Comparison of ENCODE assay signal across 13 cellular contexts in genomic region chrX:85922821-85923220, GRCh38.
DNase-seq lines count a peak whose midpoint lies in the region; ATAC-seq and TF ChIP-seq lines count a peak whose summit lies in the region.
"Had no signal": no experiment of that assay in that cellular context is flagged by ENCODE, and none has a peak within 500 bp of the region (broad histone marks: within the 10 kb centered on the region; RNA-seq: fewer than 3 reads in every experiment).

No MANE protein-coding gene starts in this region.

- DNase-seq in Ammon's horn (ENCODE audit: low spot score) (peak; percentile 26), IMR-90 (peak; percentile 91), brain pericyte (ENCODE audit: low read depth, low spot score) (peak; percentile 0), lower lobe of right lung (no peak), immature natural killer cell (no peak), head of caudate nucleus (no peak), sciatic nerve (ENCODE audit: low spot score) (no peak)
- DNase-seq: activated CD4-positive, alpha-beta T cell treated with anti-CD3 and anti-CD28 coated beads for 4 hours; erythroblast; stimulated activated CD4-positive, alpha-beta T cell treated with anti-CD3 and anti-CD28 coated beads, Interleukin-4, amount 100 ng/mL, for 24 hours had no signal

- H2BK5ac ChIP-seq in IMR-90 (ENCODE audit: low read depth, low read length, poor library complexity, severe bottlenecking), result no peak overlapping the region

- no CpG with 5 or more reads among the region's 3 CpGs for WGBS in IMR-90 (ENCODE audit: extremely low coverage in 2 of 2, insufficient read length in 1 of 2), 2 experiments

- H3K27me3 Mint-ChIP-seq in immature natural killer cell (ENCODE audit: low read depth in 3 of 3), result peaks cover 0 to 2% (median 0%) of the 10 kb centered on the region in 3 donors
- H3K27me3 Mint-ChIP-seq: central memory CD8-positive, alpha-beta T cell; stimulated activated naive CD8-positive, alpha-beta T cell treated with anti-CD3 and anti-CD28 coated beads, Interleukin-15, Interleukin-2, amounts not matched to agents 100 ng/mL and 50 ng/mL, for 24 hours had no signal

- H3K4me2 ChIP-seq in IMR-90 (ENCODE audit: low read depth, low read length), result no peak overlapping the region

- peaks cover 0 to 5% (median 0%) of the 10 kb centered on the region in 3 donors for H3K36me3 Mint-ChIP-seq in immature natural killer cell

- H3K4me1 ChIP-seq in IMR-90 (ENCODE audit: control insufficient read depth, insufficient read depth, low read length), result no peaks in the 10 kb centered on the region
- H3K4me1 ChIP-seq in lower lobe of right lung, result no peaks in the 10 kb centered on the region

- H4K5ac ChIP-seq in IMR-90 (ENCODE audit: low read depth, low read length), result no peak overlapping the region

- H3K23ac ChIP-seq in IMR-90 (ENCODE audit: low read depth, low read length), result no peak overlapping the region

- H3K9me1 ChIP-seq in IMR-90 (ENCODE audit: insufficient read depth, low read length), result no peaks in the 10 kb centered on the region

- H3K27ac ChIP-seq in IMR-90 (ENCODE audit: insufficient read depth, low read length) (no peak overlapping the region), lower lobe of right lung (no peak overlapping the region)

- H3K27ac Mint-ChIP-seq in immature natural killer cell, result no peak overlapping the region
- H3K27ac Mint-ChIP-seq: stimulated activated naive CD8-positive, alpha-beta T cell treated with anti-CD3 and anti-CD28 coated beads, Interleukin-15, Interleukin-2, amounts not matched to agents 100 ng/mL and 50 ng/mL, for 24 hours had no signal

- H3K9ac ChIP-seq in IMR-90 (ENCODE audit: low read depth, low read length), result no peak overlapping the region

- no peak overlapping the region for H4K91ac ChIP-seq in IMR-90 (ENCODE audit: insufficient read depth, low read depth, low read length)

- H2BK120ac ChIP-seq in IMR-90 (ENCODE audit: low read depth, low read length), result no peak overlapping the region

- intact Hi-C loops in IMR-90 (cut with micrococcal nuclease), result no loop called here
- intact Hi-C loops in lower lobe of right lung (cut with DNase I), result no loop called here
- intact Hi-C loops in head of caudate nucleus (cut with DNase I), result no loop called here
- intact Hi-C loops in sciatic nerve (cut with DNase I), result no loop called here

- H3K14ac ChIP-seq in IMR-90 (replicated peaks; ENCODE audit: low read depth, low read length), result no peak overlapping the region

- dilution Hi-C loops in IMR-90 (cut with HindIII; ENCODE audit: low sequenced_read_pairs, unreplicated experiment), result no loop called here

- H3K56ac ChIP-seq in IMR-90 (ENCODE audit: extremely low read depth, insufficient read depth, low read length), result no peak overlapping the region

- no peak overlapping the region for H3K4me3 ChIP-seq in IMR-90 (ENCODE audit: insufficient read depth, low read depth, low read length)
- no peak overlapping the region for H3K4me3 ChIP-seq in lower lobe of right lung

- H4K20me1 ChIP-seq in IMR-90 (ENCODE audit: insufficient read depth, low read length), result no peaks in the 10 kb centered on the region

- H3K27me3 ChIP-seq in IMR-90 (ENCODE audit: control insufficient read depth, insufficient read depth, low read length) (no peaks in the 10 kb centered on the region), lower lobe of right lung (ENCODE audit: low read depth) (no peaks in the 10 kb centered on the region)

- no peak for TF ChIP-seq RAD21 in IMR-90 (IDR thresholded peaks at IDR 0.05; ENCODE audit: low read length)

- no peak overlapping the region for H2AFZ ChIP-seq in IMR-90 (replicated peaks; ENCODE audit: low read length, poor library complexity)

- CTCF ChIA-PET in IMR-90 (lab: Yijun Ruan, JAX), result no interaction called here

- in situ Hi-C loops in IMR-90 (cut with MboI; ENCODE audit: low sequenced_read_pairs), result no loop called here

- H3K4ac ChIP-seq in IMR-90 (ENCODE audit: low read depth, low read length), result no peak overlapping the region

- H3K36me3 ChIP-seq in IMR-90 (ENCODE audit: control insufficient read depth, insufficient read depth, low read length) (no peaks in the 10 kb centered on the region), lower lobe of right lung (no peaks in the 10 kb centered on the region)

- H3K4me1 Mint-ChIP-seq in immature natural killer cell, result peaks cover 11 to 13% of the 10 kb centered on the region in 2 donors

- no peak overlapping the region for H3K18ac ChIP-seq in IMR-90 (ENCODE audit: low read depth, low read length)

- BruUV-seq in IMR-90 (replicated peaks; lab: Mats Ljungman, UMichigan), result no TSS peak

- no peak overlapping the region for H4K8ac ChIP-seq in IMR-90 (ENCODE audit: low read depth in 2 of 2, low read length in 2 of 2)

- no peak overlapping the region for H3K4me3 Mint-ChIP-seq in immature natural killer cell
- H3K4me3 Mint-ChIP-seq: central memory CD8-positive, alpha-beta T cell; stimulated activated naive CD8-positive, alpha-beta T cell treated with anti-CD3 and anti-CD28 coated beads, Interleukin-15, Interleukin-2, amounts not matched to agents 100 ng/mL and 50 ng/mL, for 24 hours had no signal

- H3K9me3 ChIP-seq in IMR-90 (ENCODE audit: control insufficient read depth, insufficient read depth, low read length), result no peaks in the 10 kb centered on the region
- H3K9me3 ChIP-seq in lower lobe of right lung, result no peaks in the 10 kb centered on the region

- POLR2A ChIA-PET in IMR-90 (lab: Charles Lee; ENCODE audit: unreplicated experiment), result no interaction called here

- no peak for TF ChIP-seq POLR2A in IMR-90 (IDR thresholded peaks at IDR 0.05; ENCODE audit: low read depth, low read length)

- H2BK20ac ChIP-seq in IMR-90 (ENCODE audit: low read depth, low read length), result no peak overlapping the region

- no peak overlapping the region for H2BK15ac ChIP-seq in IMR-90 (ENCODE audit: low read depth, low read length)

- peak; percentile 84 for ATAC-seq in IMR-90 (ENCODE audit: low read depth)
- ATAC-seq in lower lobe of right lung, result peak; percentile 50 to 58
- no peak for ATAC-seq in GM21515 (IDR thresholded peaks at IDR 0.05; ENCODE audit: unreplicated experiment)
- ATAC-seq in sciatic nerve, result no peak

- H3K9me3 Mint-ChIP-seq in immature natural killer cell, result no peaks in the 10 kb centered on the region
- H3K9me3 Mint-ChIP-seq: central memory CD8-positive, alpha-beta T cell; stimulated activated naive CD8-positive, alpha-beta T cell treated with anti-CD3 and anti-CD28 coated beads, Interleukin-15, Interleukin-2, amounts not matched to agents 100 ng/mL and 50 ng/mL, for 24 hours had no signal

- TF ChIP-seq CTCF in IMR-90 (conservative IDR thresholded peaks at IDR 0.05; ENCODE audit: low read depth, low read length) (no peak), lower lobe of right lung (IDR thresholded peaks at IDR 0.05) (no peak)

- no peak overlapping the region for H2AK5ac ChIP-seq in IMR-90 (ENCODE audit: low read depth, low read length)

- peaks cover 0 to 3% of the 10 kb centered on the region in 2 experiments; a peak in 2 of 4 replicates for H3K79me1 ChIP-seq in IMR-90 (ENCODE audit: low read depth in 1 of 2, low read length in 2 of 2)

- H2AK9ac ChIP-seq in IMR-90 (replicated peaks; ENCODE audit: low read depth, low read length, poor library complexity), result no peak overlapping the region

TF ChIP-seq in IMR-90, 13 proteins besides CTCF, POLR2A, EP300 and RAD21:
- TF ChIP-seq BHLHE40 (IDR thresholded peaks at IDR 0.05; ENCODE audit: low read depth, low read length), result peak; percentile 81
- no peak for TF ChIP-seq MAZ (IDR thresholded peaks at IDR 0.05; ENCODE audit: borderline replicate concordance, low read depth, low read length)
- peak; percentile 91 for TF ChIP-seq CEBPB (IDR thresholded peaks at IDR 0.05; ENCODE audit: low read depth, low read length)
- TF ChIP-seq NFE2L2 (IDR thresholded peaks at IDR 0.05; ENCODE audit: low read depth, low read length), result 0 out of 2 replicates have a peak, but pooled peaks have one; percentile 2
TF ChIP-seq in IMR-90: peak in this region for 3.

Comparison
In these comparisons a context has a peak if more than half of its experiments do, and no peak if none do; other contexts are left out.
1. DNase-seq: peak in Ammon's horn (single experiment), IMR-90 (single experiment) and brain pericyte (single experiment); none in lower lobe of right lung (single experiment), immature natural killer cell (0 of 3), head of caudate nucleus (0 of 42) and sciatic nerve (single experiment).
2. ATAC-seq: peak in IMR-90 (single experiment) and lower lobe of right lung (2 of 2); none in GM21515 (single experiment) and sciatic nerve (single experiment).